In genomic region chr2:201072201-201072530, GRCh38 we compare ENCODE assay signal across 8 cellular contexts. TPM values are rescaled to one million over a fixed set of nuclear protein-coding genes. Genes with fewer than 3 reads are reported as not detected.
A peak's percentile ranks its signal among the peaks of the same experiment; 100 is the strongest.
DNase-seq lines count a peak whose midpoint lies in the region; ATAC-seq and TF ChIP-seq lines count a peak whose summit lies in the region.

No MANE protein-coding gene starts in this region.

- no peaks in the 10 kb centered on the region; the same call in 1 of the 2 replicates for H4K20me1 ChIP-seq in SK-N-SH (ENCODE audit: insufficient read depth)

- 1 to 2% methylated on average over 5 of the region's 5 CpGs for WGBS in heart right ventricle, 2 donors
- WGBS in SK-N-SH (ENCODE audit: low lambda C conversion rate), result 0% methylated on average over 5 of the region's 5 CpGs
- 1 to 4% (median 2%) methylated on average over 5 of the region's 5 CpGs for WGBS in spleen, 5 donors

- no peak for ATAC-seq in heart right ventricle
- no peak for ATAC-seq in Right ventricle myocardium superior (ENCODE audit: poor library complexity)

- TF ChIP-seq EP300 in SK-N-SH (IDR thresholded peaks at IDR 0.05; ENCODE audit: borderline replicate concordance in 1 of 2, low read depth in 1 of 2, low read length in 1 of 2), result no peak

- intact Hi-C loops in heart right ventricle (cut with DNase I) (loop anchor here in 9 of 10 donors (5.0 to 10.0 kb wide), 6 partner anchors 40 to 105 kb away; partner anchors contain the start of gene CFLAR (in 4 of the 9)), Right ventricle myocardium superior (cut with DNase I) (loop anchor here (5.0 to 10.0 kb wide), 5 partner anchors 45 to 170 kb away; partner anchors contain the start of genes CFLAR and ORC2), spleen (cut with DNase I; ENCODE audit: low total_unique reads) (loop anchor here (10.0 kb wide), 1 partner anchor 177 kb away; no protein-coding TSS in a partner anchor)

- no peak for TF ChIP-seq RAD21 in SK-N-SH (IDR thresholded peaks at IDR 0.05; ENCODE audit: low read length)

- H2AFZ ChIP-seq in SK-N-SH (ENCODE audit: low read depth), result peak overlapping the region; percentile 95

- peaks cover 12% of the 10 kb centered on the region for H3K9me3 Mint-ChIP-seq in glutamatergic neuron (ENCODE audit: unreplicated experiment)

- peak overlapping the region; percentile 99 for H3K4me3 Mint-ChIP-seq in glutamatergic neuron (ENCODE audit: unreplicated experiment)

- H3K27ac Mint-ChIP-seq in glutamatergic neuron (ENCODE audit: unreplicated experiment), result peak overlapping the region; percentile 99

- DNase-seq in heart right ventricle, result no peak
- no peak for DNase-seq in Right ventricle myocardium superior
- no peak for DNase-seq in SK-N-SH
- DNase-seq in glutamatergic neuron, result no peak
- no peak for DNase-seq in spleen
- no peak for DNase-seq in activated CD4-positive, CD25-positive, alpha-beta regulatory T cell treated with anti-CD3 and anti-CD28 coated beads, Interleukin-2, amount 50 U/mL, for 72 hours
- DNase-seq in SKM-1 (lab: John Stamatoyannopoulos, UW; ENCODE audit: unreplicated experiment), result no peak
- no peak for DNase-seq in activated CD4-positive, alpha-beta T cell treated with anti-CD3 and anti-CD28 coated beads for 4 hours

- peak overlapping the region; percentile 81 to 97 (median 90) for H3K27ac ChIP-seq in heart right ventricle
- peak overlapping the region; percentile 86 to 95; a peak in 3 of 4 replicates for H3K27ac ChIP-seq in SK-N-SH (ENCODE audit: low read depth in 2 of 2, low read length in 1 of 2)
- peak overlapping the region; percentile 89 to 95 (median 92) for H3K27ac ChIP-seq in spleen

- H3K9me2 ChIP-seq in SK-N-SH, result no peaks in the 10 kb centered on the region

- H3K9me3 ChIP-seq in heart right ventricle, result no peaks in the 10 kb centered on the region
- H3K9me3 ChIP-seq in SK-N-SH, result no peaks in the 10 kb centered on the region
- H3K9me3 ChIP-seq in spleen, result no peaks in the 10 kb centered on the region

- peaks cover 94% of the 10 kb centered on the region for H3K79me2 ChIP-seq in SK-N-SH (ENCODE audit: insufficient read depth)

- no peaks in the 10 kb centered on the region for H3K27me3 ChIP-seq in heart right ventricle
- H3K27me3 ChIP-seq in SK-N-SH (ENCODE audit: insufficient read depth), result no peaks in the 10 kb centered on the region
- H3K27me3 ChIP-seq in spleen (replicated peaks in 1 of 7), result no peaks in the 10 kb centered on the region

- CTCF ChIA-PET in SK-N-SH (lab: Yijun Ruan, JAX), result interaction anchor here (0.7 to 5.1 kb wide), 3 partner anchors 96 to 166 kb away, joined by 3 to 58 read pairs (median 3); no protein-coding TSS in a partner anchor

- peaks cover 20% of the 10 kb centered on the region for H3K4me1 Mint-ChIP-seq in glutamatergic neuron (ENCODE audit: low read depth, unreplicated experiment)

- POLR2A ChIA-PET in SK-N-SH (lab: Yijun Ruan, JAX), result no interaction called here

- peak overlapping the region; percentile 96 for H3K9ac ChIP-seq in SK-N-SH

- peak overlapping the region; percentile 92 for H3K4me2 ChIP-seq in SK-N-SH

- peaks cover 4% of the 10 kb centered on the region for H3K36me3 Mint-ChIP-seq in glutamatergic neuron (ENCODE audit: unreplicated experiment)

- no peak for TF ChIP-seq POLR2A in spleen (IDR thresholded peaks at IDR 0.05)

- H3K36me3 ChIP-seq in heart right ventricle (no peaks in the 10 kb centered on the region), SK-N-SH (replicated peaks in 1 of 2; ENCODE audit: control insufficient read depth in 1 of 2, insufficient read depth in 2 of 2, low read length in 1 of 2) (peaks cover 0 to 3% of the 10 kb centered on the region in 2 experiments), spleen (no peaks in the 10 kb centered on the region)

- H3K4me3 ChIP-seq in heart right ventricle (peak overlapping the region; percentile 68 to 97 (median 88)), SK-N-SH (ENCODE audit: low read depth in 2 of 2, low read length in 1 of 2) (peak overlapping the region; percentile 88 to 98), spleen (peak overlapping the region; percentile 67 to 92 (median 82))

- H3K27me3 Mint-ChIP-seq in glutamatergic neuron (ENCODE audit: unreplicated experiment), result peaks cover 14% of the 10 kb centered on the region

- peaks cover 3% of the 10 kb centered on the region for H3F3A ChIP-seq in SK-N-SH (replicated peaks; ENCODE audit: insufficient read depth)

- TF ChIP-seq CTCF in heart right ventricle (IDR thresholded peaks at IDR 0.05) (no peak), SK-N-SH (IDR thresholded peaks at IDR 0.05) (no peak), glutamatergic neuron (IDR thresholded peaks at IDR 0.05; ENCODE audit: partially characterized antibody, unreplicated experiment) (no peak), spleen (IDR thresholded peaks at IDR 0.05 in 8 of 11, conservative IDR thresholded peaks at IDR 0.05 in 3 of 11) (no peak)

- H3K4me1 ChIP-seq in heart right ventricle (peaks cover 4 to 65% (median 50%) of the 10 kb centered on the region in 9 donors), SK-N-SH (ENCODE audit: control insufficient read depth in 1 of 2, insufficient read depth in 2 of 2, low read depth in 1 of 2, low read length in 1 of 2) (peaks cover 7 to 12% of the 10 kb centered on the region in 2 experiments; a peak in 3 of 4 replicates), spleen (peaks cover 39 to 86% (median 66%) of the 10 kb centered on the region in 6 donors)

TF ChIP-seq in SK-N-SH, 30 proteins besides CTCF, POLR2A, EP300 and RAD21:
- TF ChIP-seq GATA2 (CRISPR knock-in tag; IDR thresholded peaks at IDR 0.05) (no peak), NFIC (IDR thresholded peaks at IDR 0.05; ENCODE audit: borderline replicate concordance) (no peak), YY1 (IDR thresholded peaks at IDR 0.05; ENCODE audit: low read depth) (no peak), GABPA (IDR thresholded peaks at IDR 0.05; ENCODE audit: low read depth) (no peak), FOSL2 (IDR thresholded peaks at IDR 0.05; ENCODE audit: borderline replicate concordance, low read depth) (no peak), EZH2phosphoT487 (IDR thresholded peaks at IDR 0.05; ENCODE audit: borderline replicate concordance, low read depth) (no peak)

RNA-seq across cellular contexts. Expression of gene NDUFB3, which starts 0.4 kb away (rescaled TPM):
- total RNA-seq in heart right ventricle, result 100 to 1,000 TPM; 313 to 513 (median 457) TPM
- polyA plus RNA-seq in heart right ventricle, result 100 to 1,000 TPM; 200 to 216 TPM
- total RNA-seq in Right ventricle myocardium superior, result 541 TPM
- 55.9 and 73.7 TPM in 2 replicates for polyA plus RNA-seq in SK-N-SH (2012; rRNA removed)
- 102 and 168 TPM in 2 replicates for polyA plus RNA-seq in SK-N-SH (2012; cell fraction: cytosol; rRNA removed)
- 7.4 and 21.1 TPM in 2 replicates for polyA plus RNA-seq in SK-N-SH (2012; cell fraction: nucleus; rRNA removed)
- total RNA-seq in glutamatergic neuron (ENCODE audit: unreplicated experiment), result 93.9 TPM
- 10 to 100 TPM; 30.0 to 91.5 (median 58.3) TPM for total RNA-seq in spleen
- polyA plus RNA-seq in spleen, result 10 to 100 TPM; 49.6 to 89.0 (median 69.5) TPM

RNA-seq across cellular contexts. Expression of gene HYCC2, which starts 0.7 kb away (rescaled TPM):
- 10 to 100 TPM in 9 of 10 donors, 1 to 10 TPM in 1; 9.4 to 15.3 (median 12.9) TPM for total RNA-seq in heart right ventricle
- 1 to 10 TPM; 1.4 to 8.3 TPM for polyA plus RNA-seq in heart right ventricle
- total RNA-seq in Right ventricle myocardium superior, result 12.0 TPM
- polyA plus RNA-seq in SK-N-SH (2012; rRNA removed), result 1.2 and 1.8 TPM in 2 replicates
- polyA plus RNA-seq in SK-N-SH (2012; cell fraction: cytosol; rRNA removed), result 1.5 TPM in 2 replicates
- 1.7 and 3.5 TPM in 2 replicates for polyA plus RNA-seq in SK-N-SH (2012; cell fraction: nucleus; rRNA removed)
- 32.8 TPM for total RNA-seq in glutamatergic neuron (ENCODE audit: unreplicated experiment)
- 10 to 100 TPM; 38.8 to 68.9 (median 45.0) TPM for total RNA-seq in spleen
- 10 to 100 TPM in 1 of 3 donors, 1 to 10 TPM in 2; 3.2 to 10.5 (median 6.2) TPM for polyA plus RNA-seq in spleen

RNA-seq across cellular contexts. Expression of gene CFLAR, which starts 43.8 kb away (rescaled TPM):
- total RNA-seq in heart right ventricle (100 to 1,000 TPM; 171 to 257 (median 212) TPM), Right ventricle myocardium superior (251 TPM), glutamatergic neuron (ENCODE audit: unreplicated experiment) (88.0 TPM), spleen (100 to 1,000 TPM; 313 to 511 (median 379) TPM)
- polyA plus RNA-seq in heart right ventricle (100 to 1,000 TPM in 1 of 2 donors, 10 to 100 TPM in 1; 91.5 to 164 TPM), SK-N-SH (2012; rRNA removed) (23.7 and 32.6 TPM in 2 replicates), spleen (100 to 1,000 TPM in 1 of 3 donors, 10 to 100 TPM in 2; 64.0 to 101 (median 68.4) TPM)
- polyA plus RNA-seq in SK-N-SH (2012; cell fraction: cytosol; rRNA removed), result 23.3 and 30.1 TPM in 2 replicates
- 63.1 and 81.3 TPM in 2 replicates for polyA plus RNA-seq in SK-N-SH (2012; cell fraction: nucleus; rRNA removed)
